ENCODE assay signal across 25 cellular contexts in the genomic region with DNA sequence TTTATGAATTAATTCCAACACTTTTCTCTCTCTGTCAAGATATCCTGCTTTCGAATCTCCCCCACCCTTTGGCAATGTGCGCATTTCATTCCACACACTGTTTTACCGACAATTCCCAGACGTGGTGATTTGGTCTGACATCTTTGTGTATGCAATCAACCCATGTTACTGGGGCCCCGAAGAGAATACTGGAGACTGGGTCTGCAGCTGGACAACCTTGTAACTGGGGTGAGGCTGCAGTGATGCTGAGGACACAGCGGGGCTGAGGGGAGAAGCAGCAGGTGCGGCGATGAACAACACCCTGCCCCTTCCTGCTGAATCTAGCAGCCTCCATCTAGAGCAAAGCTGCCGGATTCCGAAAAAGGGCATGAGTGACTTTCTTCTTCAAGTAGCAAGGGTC.
"Had no signal": no experiment of that assay in that cellular context is flagged by ENCODE, and none has a peak within 500 bp of the region (broad histone marks: within the 10 kb centered on the region; RNA-seq: fewer than 3 reads in every experiment).

No MANE protein-coding gene starts in this region.

- H3K4me1 ChIP-seq: left lung, lower lobe of right lung, pancreas, prostate gland, uterus had no signal

- H3K27me3 ChIP-seq: spleen, tibial nerve, uterus had no signal

- H3K4me3 ChIP-seq: left lung, lower lobe of right lung, pancreas, prostate gland, spleen, tibial nerve had no signal

- H3K27ac Mint-ChIP-seq: immature natural killer cell; naive thymus-derived CD8-positive, alpha-beta T cell; stimulated activated memory B cell treated with anti-CD40 and anti-IgM and Interleukin-4, amounts not matched to agents 10 μg/mL and 1 μg/mL and 100 μg/mL, for 72 hours; stimulated activated naive CD8-positive, alpha-beta T cell treated with anti-CD3 and anti-CD28 coated beads, Interleukin-15, amount 100 ng/mL, for 72 hours; type B pancreatic cell had no signal

- ATAC-seq: left colon; left lung; lower lobe of right lung; naive thymus-derived CD8-positive, alpha-beta T cell; pancreas; stimulated activated memory B cell treated with anti-CD40 and anti-IgM and Interleukin-4, amounts not matched to agents 10 μg/mL and 1 μg/mL and 100 μg/mL, for 72 hours; stimulated activated naive CD8-positive, alpha-beta T cell treated with anti-CD3 and anti-CD28 coated beads, Interleukin-15, amount 100 ng/mL, for 72 hours had no signal

- DNase-seq: immature natural killer cell; kidney; left colon; left lung; lower lobe of right lung; mammary epithelial cell; mesenchymal stem cell; naive thymus-derived CD8-positive, alpha-beta T cell; pancreas; sigmoid colon; small intestine; spleen; stimulated activated CD4-positive, alpha-beta T cell treated with anti-CD3 and anti-CD28 coated beads, Interleukin-1b, Interleukin-23, amount 100 ng/mL, for 48 hours; stimulated activated CD4-positive, alpha-beta T cell treated with anti-CD3 and anti-CD28 coated beads, Interleukin-2, amount 100 ng/mL, for 48 hours; stimulated activated CD4-positive, alpha-beta T cell treated with anti-CD3 and anti-CD28 coated beads, Interleukin-4, amount 100 ng/mL, for 4 hours; stimulated activated CD8-positive, alpha-beta memory T cell treated with anti-CD3 and anti-CD28 coated beads, Interleukin-4, amount 100 ng/mL, for 48 hours; stimulated activated naive CD4-positive, alpha-beta T cell treated with Interleukin-2 at 50 U/mL for 16 hours; stimulated activated naive CD8-positive, alpha-beta T cell treated with anti-CD3 and anti-CD28 coated beads, Interleukin-15, amount 100 ng/mL, for 72 hours; uterus had no signal

- H3K9me3 ChIP-seq: lower lobe of right lung, pancreas, prostate gland, uterus had no signal

- H3K9me3 Mint-ChIP-seq: neural crest cell, type B pancreatic cell had no signal

- H3K36me3 Mint-ChIP-seq: immature natural killer cell; naive thymus-derived CD8-positive, alpha-beta T cell; stimulated activated memory B cell treated with anti-CD40 and anti-IgM and Interleukin-4, amounts not matched to agents 10 μg/mL and 1 μg/mL and 100 μg/mL, for 72 hours; type B pancreatic cell had no signal

- H3K4me1 Mint-ChIP-seq: immature natural killer cell; naive thymus-derived CD8-positive, alpha-beta T cell; stimulated activated memory B cell treated with anti-CD40 and anti-IgM and Interleukin-4, amounts not matched to agents 10 μg/mL and 1 μg/mL and 100 μg/mL, for 72 hours; stimulated activated naive CD8-positive, alpha-beta T cell treated with anti-CD3 and anti-CD28 coated beads, Interleukin-15, amount 100 ng/mL, for 72 hours had no signal

- H3K4me3 Mint-ChIP-seq: immature natural killer cell; nephron; neural crest cell; stimulated activated memory B cell treated with anti-CD40 and anti-IgM and Interleukin-4, amounts not matched to agents 10 μg/mL and 1 μg/mL and 100 μg/mL, for 72 hours; stimulated activated naive CD8-positive, alpha-beta T cell treated with anti-CD3 and anti-CD28 coated beads, Interleukin-15, amount 100 ng/mL, for 72 hours; type B pancreatic cell had no signal

- H3K27ac ChIP-seq: left lung, lower lobe of right lung, pancreas, prostate gland, tibial nerve had no signal

- H3K36me3 ChIP-seq: left lung, lower lobe of right lung, pancreas, prostate gland, sigmoid colon, spleen, tibial nerve, uterus had no signal

- H3K27me3 Mint-ChIP-seq: stimulated activated memory B cell treated with anti-CD40 and anti-IgM and Interleukin-4, amounts not matched to agents 10 μg/mL and 1 μg/mL and 100 μg/mL, for 72 hours; stimulated activated naive CD8-positive, alpha-beta T cell treated with anti-CD3 and anti-CD28 coated beads, Interleukin-15, amount 100 ng/mL, for 72 hours had no signal
